In the genomic region with DNA sequence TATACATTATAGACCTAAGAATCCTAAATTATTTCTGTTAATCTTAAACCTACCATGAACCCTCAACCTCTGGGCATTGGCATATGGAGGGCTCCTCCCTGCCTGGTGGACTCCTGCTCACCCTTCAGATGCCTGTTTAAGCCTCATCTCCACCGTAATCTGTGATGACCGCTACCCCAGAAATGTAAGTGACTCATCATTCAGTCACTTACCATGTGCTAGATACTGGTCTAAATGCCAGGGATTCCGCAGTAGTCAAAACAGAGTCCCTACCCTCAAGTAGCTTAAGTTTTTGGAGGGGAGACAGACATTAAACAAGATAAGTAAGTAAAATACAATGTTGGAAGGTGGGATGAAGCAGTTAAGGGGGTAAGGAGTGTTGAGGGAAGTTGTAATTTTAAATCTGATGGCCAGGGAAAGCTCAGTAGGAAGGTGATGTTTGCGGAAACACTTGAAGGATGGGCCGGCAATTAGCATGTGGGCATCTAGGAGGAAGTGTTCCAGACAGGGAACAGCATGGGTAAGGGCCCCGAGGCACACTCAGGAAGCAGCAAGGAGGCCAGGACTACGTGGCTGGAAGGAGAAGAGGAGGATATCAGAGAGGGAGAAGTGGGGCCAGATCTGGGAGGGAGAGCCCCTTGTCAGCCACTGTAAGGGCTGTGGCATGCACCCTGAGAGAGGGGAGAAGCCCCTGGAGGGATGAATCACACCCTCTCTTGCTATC, we compare ENCODE assay signal across 10 cellular contexts.
DNase-seq lines count a peak whose midpoint lies in the region; ATAC-seq and TF ChIP-seq lines count a peak whose summit lies in the region.
"Had no signal": no experiment of that assay in that cellular context is flagged by ENCODE, and none has a peak within 500 bp of the region (broad histone marks: within the 10 kb centered on the region; RNA-seq: fewer than 3 reads in every experiment).

No MANE protein-coding gene starts in this region.

- TF ChIP-seq CTCF in CD14-positive monocyte (IDR thresholded peaks at IDR 0.05) = no peak
- no peak for TF ChIP-seq CTCF in esophagus muscularis mucosa (IDR thresholded peaks at IDR 0.05)
- TF ChIP-seq CTCF in ovary (IDR thresholded peaks at IDR 0.05) = no peak

- H3K27me3 ChIP-seq in esophagus muscularis mucosa (no peaks in the 10 kb centered on the region), ovary (no peaks in the 10 kb centered on the region)

- no peak for ATAC-seq in HG02588 (IDR thresholded peaks at IDR 0.05; ENCODE audit: unreplicated experiment)

- peaks cover 0 to 2% (median 0%) of the 10 kb centered on the region in 3 donors for H3K27me3 Mint-ChIP-seq in CD14-positive monocyte (ENCODE audit: low read depth in 3 of 3)

- H3K27ac Mint-ChIP-seq in CD14-positive monocyte = peak overlapping the region; percentile 90 to 97 (median 95)

- H3K4me1 ChIP-seq in esophagus muscularis mucosa (peaks cover 24 to 59% (median 46%) of the 10 kb centered on the region in 4 donors), ovary (ENCODE audit: insufficient read depth) (peaks cover 17% of the 10 kb centered on the region)

- peaks cover 0 to 7% (median 0%) of the 10 kb centered on the region in 7 donors for H3K9me3 Mint-ChIP-seq in CD14-positive monocyte

- TF ChIP-seq POLR2A in esophagus muscularis mucosa (IDR thresholded peaks at IDR 0.05; ENCODE audit: low read depth) (no peak), ovary (IDR thresholded peaks at IDR 0.05) (no peak)

- H3K36me3 ChIP-seq in esophagus muscularis mucosa (no peaks in the 10 kb centered on the region), ovary (no peaks in the 10 kb centered on the region)

- H3K9me3 ChIP-seq in esophagus muscularis mucosa (no peaks in the 10 kb centered on the region), ovary (no peaks in the 10 kb centered on the region)

- peaks cover 3 to 15% of the 10 kb centered on the region in 2 donors for H3K36me3 Mint-ChIP-seq in CD14-positive monocyte

- H3K4me3 ChIP-seq in esophagus muscularis mucosa = no peak overlapping the region
- H3K4me3 ChIP-seq in ovary = no peak overlapping the region

- peak overlapping the region in 1 of 2 donors; percentile 69 for H3K4me3 Mint-ChIP-seq in CD14-positive monocyte

- intact Hi-C loops in CD14-positive monocyte (cut with micrococcal nuclease) = loop anchor here in 1 of 2 donors (10.0 kb wide), 4 partner anchors 118 to 788 kb away; no protein-coding TSS in a partner anchor
- intact Hi-C loops in esophagus muscularis mucosa (cut with DNase I) = no loop called here
- intact Hi-C loops in ovary (cut with DNase I) = no loop called here

- TF ChIP-seq EP300 in esophagus muscularis mucosa (IDR thresholded peaks at IDR 0.05) (no peak), ovary (IDR thresholded peaks at IDR 0.05) (no peak)

- WGBS in esophagus muscularis mucosa = 80% methylated on average over 7 of the region's 7 CpGs
- WGBS in ovary, 3 donors = 81 to 88% (median 86%) methylated on average over 7 of the region's 7 CpGs

- peak overlapping the region; percentile 66 to 71 (median 68) for H3K27ac ChIP-seq in esophagus muscularis mucosa (replicated peaks in 1 of 4)
- peak overlapping the region; percentile 39 to 63 for H3K27ac ChIP-seq in ovary

- in situ Hi-C loops in KBM-7 (cut with MboI; ENCODE audit: low pct_unique_long_range_greater_than_20kb, low sequenced_read_pairs) = no loop called here

- DNase-seq in CD14-positive monocyte (ENCODE audit: low spot score) (peak; percentile 52), NCI-H69 (lab: John Stamatoyannopoulos, UW) (peak; percentile 14), esophagus muscularis mucosa (ENCODE audit: extremely low spot score) (peak; percentile 42), ovary (no peak), KBM-7 (no peak), NCI-H1092 (lab: John Stamatoyannopoulos, UW) (no peak), NCI-H2196 treated with DMSO at 0.1 percent for 48 hours (lab: John Stamatoyannopoulos, UW; ENCODE audit: unreplicated experiment) (no peak)
- DNase-seq: anterior cingulate cortex, KG1 had no signal

- peaks cover 71% of the 10 kb centered on the region for H3K4me1 Mint-ChIP-seq in CD14-positive monocyte

Comparison
In these comparisons a context has a peak if more than half of its experiments do, and no peak if none do; other contexts are left out.
1. DNase-seq: peak in CD14-positive monocyte (single experiment), NCI-H69 (single experiment) and esophagus muscularis mucosa (single experiment); none in ovary (0 of 5), KBM-7 (single experiment), NCI-H1092 (single experiment) and NCI-H2196 treated with DMSO at 0.1 percent for 48 hours (single experiment).